21 cellular contexts compared by ENCODE assay signal in genomic region chr11:106624377-106624776, GRCh38.
A peak's percentile ranks its signal among the peaks of the same experiment; 100 is the strongest.
DNase-seq lines count a peak whose midpoint lies in the region; ATAC-seq, FAIRE-seq and TF ChIP-seq lines count a peak whose summit lies in the region.
"Had no signal": no experiment of that assay in that cellular context is flagged by ENCODE, and none has a peak within 500 bp of the region (broad histone marks: within the 10 kb centered on the region; RNA-seq: fewer than 3 reads in every experiment).

No MANE protein-coding gene starts in this region.

- no peak for FAIRE-seq in urothelium cell line (lab: Jason Lieb, UNC)

- DNase-seq in NCI-H1417 (lab: John Stamatoyannopoulos, UW) (peak in 2 of 3 experiments; percentile 6 to 54), NCI-H1417 treated with DMSO at 0.1 percent for 48 hours (lab: John Stamatoyannopoulos, UW) (no peak), NCI-H524 (lab: John Stamatoyannopoulos, UW) (peak; percentile 26 to 77), choroid plexus epithelial cell (ENCODE audit: low read depth) (peak; percentile 40), urothelium cell line (ENCODE audit: low spot score) (peak; percentile 15), glomerular visceral epithelial cell (ENCODE audit: extremely low spot score) (no peak), DMS114 treated with DMSO at 0.1 percent for 48 hours (lab: John Stamatoyannopoulos, UW; ENCODE audit: unreplicated experiment) (no peak)
- DNase-seq: 8988T; activated CD4-positive, alpha-beta T cell treated with anti-CD3 and anti-CD28 coated beads, Interleukin-2, amount 10 ng/mL, durations not matched to agents 7 days and 5 days; activated naive CD4-positive, alpha-beta T cell; activated T-cell treated with anti-CD3 and anti-CD28 coated beads, Interleukin-2, amount 50 U/mL, for 72 hours; glutamatergic neuron; kidney glomerular epithelial cell; lower lobe of right lung; NCI-H146; NCI-H82; stimulated activated naive CD8-positive, alpha-beta T cell treated with anti-CD3 and anti-CD28 coated beads, Interleukin-15, Interleukin-2, amounts not matched to agents 100 U/mL and 50 U/mL, for 24 hours; uterus had no signal

- TF ChIP-seq CTCF in choroid plexus epithelial cell (conservative IDR thresholded peaks at IDR 0.05; ENCODE audit: low read depth, low read length): no peak

- H3K4me3 ChIP-seq in choroid plexus epithelial cell (ENCODE audit: low read depth, low read length): no peak overlapping the region
- H3K4me3 ChIP-seq: lower lobe of right lung, thoracic aorta, uterus had no signal

- ATAC-seq in HG02678 (IDR thresholded peaks at IDR 0.05; ENCODE audit: unreplicated experiment): no peak
- ATAC-seq: activated T-cell treated with anti-CD3 and anti-CD28 coated beads, Interleukin-2, amount 50 U/mL, for 72 hours; lower lobe of right lung; natural killer cell treated with Interleukin-12 subunit alpha and Interleukin-12 subunit beta and Interleukin-15 and Interleukin-18, amount 100 ng/mL, for 72 hours; stimulated activated naive CD8-positive, alpha-beta T cell treated with anti-CD3 and anti-CD28 coated beads, Interleukin-15, Interleukin-2, amounts not matched to agents 100 U/mL and 50 U/mL, for 24 hours had no signal

Comparison
In these comparisons a context has a peak if more than half of its experiments do, and no peak if none do; other contexts are left out.
1. DNase-seq: peak in NCI-H1417 (2 of 3), NCI-H524 (2 of 2), choroid plexus epithelial cell (single experiment) and urothelium cell line (single experiment); none in NCI-H1417 treated with DMSO at 0.1 percent for 48 hours (single experiment), glomerular visceral epithelial cell (single experiment) and DMS114 treated with DMSO at 0.1 percent for 48 hours (single experiment).